Comparison of ENCODE assay signal across 23 cellular contexts in the genomic region with DNA sequence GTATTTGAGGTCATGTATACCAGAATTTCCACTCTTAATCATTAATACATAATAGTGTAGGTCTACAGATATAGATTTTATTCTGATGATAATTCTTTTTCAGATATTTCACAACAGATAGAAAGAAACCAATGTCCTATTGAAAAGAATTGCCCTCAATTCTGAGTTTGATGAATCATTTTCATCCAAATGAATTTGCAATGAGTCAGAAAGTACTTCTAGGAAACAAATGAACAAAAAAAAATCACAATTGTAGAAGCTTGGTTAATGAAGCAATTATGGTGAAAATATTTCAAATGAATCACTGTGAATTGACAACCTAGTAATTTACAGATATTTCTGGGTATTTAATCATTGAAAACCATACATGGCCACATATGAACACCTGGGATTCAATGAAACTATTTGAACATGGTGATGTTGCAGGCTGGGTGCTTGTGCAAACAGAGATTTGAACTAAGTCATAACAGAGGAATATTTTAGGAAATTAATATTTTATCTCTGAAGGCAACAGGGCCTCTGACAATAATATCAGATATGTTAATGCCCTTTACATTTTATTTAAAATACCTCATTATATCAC.
A peak's percentile ranks its signal among the peaks of the same experiment; 100 is the strongest.
DNase-seq lines count a peak whose midpoint lies in the region; ATAC-seq and TF ChIP-seq lines count a peak whose summit lies in the region.
"Had no signal": no experiment of that assay in that cellular context is flagged by ENCODE, and none has a peak within 500 bp of the region (broad histone marks: within the 10 kb centered on the region; RNA-seq: fewer than 3 reads in every experiment).

No MANE protein-coding gene starts in this region.

- no peak overlapping the region for H3K4me3 ChIP-seq in AG10803 (ENCODE audit: low read length)
- no peak overlapping the region for H3K4me3 ChIP-seq in Karpas-422 (ENCODE audit: low read length)
- H3K4me3 ChIP-seq in astrocyte of the cerebellum (ENCODE audit: low read depth, low read length) = no peak overlapping the region
- H3K4me3 ChIP-seq: K562, neural progenitor cell, tibial nerve had no signal

- H3K9me3 Mint-ChIP-seq in effector memory CD8-positive, alpha-beta T cell = peaks cover 0 to 2% of the 10 kb centered on the region in 2 donors
- H3K9me3 Mint-ChIP-seq: neural progenitor cell had no signal

- DNase-seq in AG10803 (ENCODE audit: low read depth) (peak; percentile 45), Karpas-422 (no peak), astrocyte of the cerebellum (ENCODE audit: low read depth) (peak; percentile 3), glomerular visceral epithelial cell (ENCODE audit: extremely low spot score) (peak; percentile 33), NCI-H128 (lab: John Stamatoyannopoulos, UW; ENCODE audit: unreplicated experiment) (no peak), occipital lobe (lab: John Stamatoyannopoulos, UW) (no peak)
- no peak for DNase-seq in effector memory CD8-positive, alpha-beta T cell
- DNase-seq: CD4-positive, CD25-positive, alpha-beta regulatory T cell; DMS79; effector CD4-positive, alpha-beta T cell; H7; NCI-H2171 treated with DMSO at 0.1 percent for 48 hours; stimulated activated naive CD4-positive, alpha-beta T cell; T1000 had no signal

- no peak overlapping the region for H3K9ac ChIP-seq in Karpas-422 (ENCODE audit: low read length)
- H3K9ac ChIP-seq: neural progenitor cell had no signal

- H4K20me1 ChIP-seq in Karpas-422 (ENCODE audit: insufficient read depth, low read depth, low read length) = no peaks in the 10 kb centered on the region

- TF ChIP-seq CTCF in AG10803 (conservative IDR thresholded peaks at IDR 0.05; ENCODE audit: low read length) (no peak), astrocyte of the cerebellum (IDR thresholded peaks at IDR 0.05; ENCODE audit: low read depth, low read length, missing control alignments) (no peak)

- H3K27me3 Mint-ChIP-seq in effector memory CD8-positive, alpha-beta T cell = no peaks in the 10 kb centered on the region
- H3K27me3 Mint-ChIP-seq: activated T-helper 17 cell treated with anti-CD3 and anti-CD28 coated beads, Interleukin-2, amount 50 U/mL, for 72 hours; CD4-positive, CD25-positive, alpha-beta regulatory T cell had no signal

- H3K36me3 Mint-ChIP-seq in effector memory CD8-positive, alpha-beta T cell (ENCODE audit: insufficient read depth) = no peaks in the 10 kb centered on the region
- H3K36me3 Mint-ChIP-seq: CD4-positive, CD25-positive, alpha-beta regulatory T cell; neural progenitor cell had no signal

- H3K36me3 ChIP-seq in Karpas-422 (ENCODE audit: insufficient read depth, low read length) = no peaks in the 10 kb centered on the region
- H3K36me3 ChIP-seq: neural progenitor cell, tibial nerve had no signal

- in situ Hi-C loops in astrocyte of the cerebellum (cut with HindIII; ENCODE audit: low sequenced_read_pairs) = no loop called here

- no peak overlapping the region for H3K27ac Mint-ChIP-seq in effector memory CD8-positive, alpha-beta T cell
- H3K27ac Mint-ChIP-seq: activated T-helper 17 cell treated with anti-CD3 and anti-CD28 coated beads, Interleukin-2, amount 50 U/mL, for 72 hours; CD4-positive, CD25-positive, alpha-beta regulatory T cell; neural progenitor cell had no signal

- H3K27me3 ChIP-seq in Karpas-422 (ENCODE audit: low read length) = no peaks in the 10 kb centered on the region
- H3K27me3 ChIP-seq: neural progenitor cell, tibial nerve had no signal

- H3K9me3 ChIP-seq in Karpas-422 (ENCODE audit: low read length) = peaks cover 4% of the 10 kb centered on the region; the same call in 1 of the 2 replicates
- H3K9me3 ChIP-seq: tibial nerve had no signal

- no peak overlapping the region for H3K4me2 ChIP-seq in Karpas-422 (ENCODE audit: low read depth, low read length, poor library complexity, severe bottlenecking)
- H3K4me2 ChIP-seq: neural progenitor cell had no signal

- H3K4me1 ChIP-seq in Karpas-422 (ENCODE audit: low read length) = no peaks in the 10 kb centered on the region
- H3K4me1 ChIP-seq: neural progenitor cell, tibial nerve had no signal

- no peaks in the 10 kb centered on the region for H3K9me2 ChIP-seq in Karpas-422 (replicated peaks; ENCODE audit: insufficient read depth, low read length)

- no peaks in the 10 kb centered on the region for H3K4me1 Mint-ChIP-seq in effector memory CD8-positive, alpha-beta T cell (ENCODE audit: low read depth in 2 of 2)
- H3K4me1 Mint-ChIP-seq: activated T-helper 17 cell treated with anti-CD3 and anti-CD28 coated beads, Interleukin-2, amount 50 U/mL, for 72 hours; CD4-positive, CD25-positive, alpha-beta regulatory T cell; neural progenitor cell had no signal

- H2AFZ ChIP-seq in Karpas-422 (ENCODE audit: low read length) = peak overlapping the region; percentile 77; the same call in 1 of the 2 replicates
- H2AFZ ChIP-seq: neural progenitor cell had no signal

- H3K4me3 Mint-ChIP-seq in effector memory CD8-positive, alpha-beta T cell = no peak overlapping the region
- H3K4me3 Mint-ChIP-seq: activated T-helper 17 cell treated with anti-CD3 and anti-CD28 coated beads, Interleukin-2, amount 50 U/mL, for 72 hours; CD4-positive, CD25-positive, alpha-beta regulatory T cell; neural progenitor cell had no signal

- no peaks in the 10 kb centered on the region for H3K79me2 ChIP-seq in Karpas-422 (ENCODE audit: low read length)

- no peak for ATAC-seq in effector memory CD8-positive, alpha-beta T cell (replicated peaks)
- ATAC-seq in HG03045 (IDR thresholded peaks at IDR 0.05; ENCODE audit: unreplicated experiment) = no peak
- ATAC-seq: activated CD4-positive, CD25-positive, alpha-beta regulatory T cell treated with anti-CD3 and anti-CD28 coated beads, Interleukin-2, amount 50 U/mL, for 24 hours; activated T-helper 17 cell treated with anti-CD3 and anti-CD28 coated beads, Interleukin-2, amount 50 U/mL, for 72 hours; K562; left lobe of liver; Panc1; SK-N-SH treated with all-trans-retinoic acid at 6 μM for 48 hours had no signal

- H3K27ac ChIP-seq in Karpas-422 (ENCODE audit: low read length) = no peak overlapping the region
- H3K27ac ChIP-seq: neural progenitor cell, tibial nerve had no signal

Comparison
In these comparisons a context has a peak if more than half of its experiments do, and no peak if none do; other contexts are left out.
1. DNase-seq: peak in AG10803 (single experiment), astrocyte of the cerebellum (single experiment) and glomerular visceral epithelial cell (single experiment); none in Karpas-422 (single experiment), effector memory CD8-positive, alpha-beta T cell (0 of 3), NCI-H128 (single experiment) and occipital lobe (single experiment).